20 cellular contexts compared by ENCODE assay signal in genomic region chr11:113113801-113114451, GRCh38.
DNase-seq lines count a peak whose midpoint lies in the region; ATAC-seq and TF ChIP-seq lines count a peak whose summit lies in the region.
"Had no signal": no experiment of that assay in that cellular context is flagged by ENCODE, and none has a peak within 500 bp of the region (broad histone marks: within the 10 kb centered on the region; RNA-seq: fewer than 3 reads in every experiment).

No MANE protein-coding gene starts in this region.

- H4K8ac ChIP-seq in trophoblast cell (ENCODE audit: low read depth, low read length), result no peak overlapping the region

- no peak overlapping the region for H3K27ac Mint-ChIP-seq in stimulated activated memory B cell treated with anti-CD40 and anti-IgM and Interleukin-4, amounts not matched to agents 10 μg/mL and 1 μg/mL and 100 μg/mL, for 72 hours
- H3K27ac Mint-ChIP-seq: IgD-negative memory B cell, mesothelial cell of epicardium, neural progenitor cell had no signal

- H2BK12ac ChIP-seq in trophoblast cell (ENCODE audit: low read length), result no peak overlapping the region

- no peaks in the 10 kb centered on the region for H3K79me1 ChIP-seq in trophoblast cell (ENCODE audit: low read length)

- ATAC-seq in heart right ventricle, result peak; percentile 19 to 79 (median 63)
- ATAC-seq in stimulated activated memory B cell treated with anti-CD40 and anti-IgM and Interleukin-4, amounts not matched to agents 10 μg/mL and 1 μg/mL and 100 μg/mL, for 72 hours, result no peak

- H3K23ac ChIP-seq in trophoblast cell (ENCODE audit: low read length), result no peak overlapping the region

- no peaks in the 10 kb centered on the region for H3K9me3 ChIP-seq in ascending aorta
- H3K9me3 ChIP-seq in heart right ventricle, result no peaks in the 10 kb centered on the region
- H3K9me3 ChIP-seq in trophoblast cell (ENCODE audit: insufficient read depth, low read depth, low read length), result no peaks in the 10 kb centered on the region
- H3K9me3 ChIP-seq: breast epithelium had no signal

- H3K27me3 ChIP-seq in ascending aorta (no peaks in the 10 kb centered on the region), heart right ventricle (peaks cover 0 to under 1% (median 0%) of the 10 kb centered on the region in 7 donors), rectal smooth muscle tissue (ENCODE audit: control insufficient read depth, insufficient read depth, low read length) (no peaks in the 10 kb centered on the region), trophoblast cell (ENCODE audit: insufficient read depth, low read length) (no peaks in the 10 kb centered on the region)
- H3K27me3 ChIP-seq: breast epithelium, neural progenitor cell had no signal

- no peaks in the 10 kb centered on the region for H3K36me3 Mint-ChIP-seq in stimulated activated memory B cell treated with anti-CD40 and anti-IgM and Interleukin-4, amounts not matched to agents 10 μg/mL and 1 μg/mL and 100 μg/mL, for 72 hours
- H3K36me3 Mint-ChIP-seq: IgD-negative memory B cell, mesothelial cell of epicardium, neural progenitor cell had no signal

- in situ Hi-C loops in G401 (cut with HindIII; ENCODE audit: low sequenced_read_pairs), result no loop called here

- no peaks in the 10 kb centered on the region for H3K9me3 Mint-ChIP-seq in stimulated activated memory B cell treated with anti-CD40 and anti-IgM and Interleukin-4, amounts not matched to agents 10 μg/mL and 1 μg/mL and 100 μg/mL, for 72 hours
- H3K9me3 Mint-ChIP-seq: mesothelial cell of epicardium, neural progenitor cell had no signal

- H3K36me3 ChIP-seq in ascending aorta (no peaks in the 10 kb centered on the region), heart right ventricle (no peaks in the 10 kb centered on the region), rectal smooth muscle tissue (ENCODE audit: control insufficient read depth, insufficient read depth, low read length) (no peaks in the 10 kb centered on the region), trophoblast cell (ENCODE audit: control insufficient read depth in 1 of 2, insufficient read depth in 2 of 2, low read length in 2 of 2) (no peaks in the 10 kb centered on the region)
- H3K36me3 ChIP-seq: breast epithelium, neural progenitor cell had no signal

- H3K79me2 ChIP-seq in trophoblast cell (ENCODE audit: control insufficient read depth, insufficient read depth, low read length, poor library complexity), result no peaks in the 10 kb centered on the region

- no peak overlapping the region for H4K91ac ChIP-seq in trophoblast cell (ENCODE audit: low read depth, low read length)

- peaks cover 0 to 10% of the 10 kb centered on the region in 2 donors for H3K4me1 ChIP-seq in ascending aorta
- H3K4me1 ChIP-seq in heart right ventricle, result peaks cover 0 to 73% (median 25%) of the 10 kb centered on the region in 9 donors
- peaks cover 6% of the 10 kb centered on the region for H3K4me1 ChIP-seq in rectal smooth muscle tissue (ENCODE audit: control insufficient read depth, insufficient read depth, low read length)
- no peaks in the 10 kb centered on the region for H3K4me1 ChIP-seq in trophoblast cell (ENCODE audit: control insufficient read depth in 1 of 2, insufficient read depth in 2 of 2, low read length in 2 of 2)
- H3K4me1 ChIP-seq: breast epithelium, neural progenitor cell had no signal

- DNase-seq in G401 (ENCODE audit: low spot score) (peak; percentile 73), ascending aorta (ENCODE audit: low spot score in 2 of 2) (peak in 1 of 2 donors; percentile 62), heart right ventricle (peak in 1 of 2 donors; percentile 20), trophoblast cell (no peak), DMS114 treated with DMSO at 0.1 percent for 48 hours (lab: John Stamatoyannopoulos, UW; ENCODE audit: unreplicated experiment) (no peak)
- DNase-seq in activated CD4-positive, CD25-positive, alpha-beta regulatory T cell (lab: John Stamatoyannopoulos, UW), result no peak
- DNase-seq: activated CD4-positive, alpha-beta T cell treated with anti-CD3 and anti-CD28 coated beads, Interleukin-2, amount 50 U/mL, for 1 hour; activated CD8-positive, alpha-beta memory T cell treated with anti-CD3 and anti-CD28 coated beads, Interleukin-2, amount 50 U/mL, for 4 hours; activated effector memory CD4-positive, alpha-beta T cell treated with Interleukin-2 at 50 U/mL for 16 hours; NCI-H1436 treated with DMSO at 0.1 percent for 48 hours; SIG-M5 had no signal

- H3K27ac ChIP-seq in ascending aorta, result peak overlapping the region; percentile 17 to 72
- peak overlapping the region in 9 of 10 donors; percentile 25 to 71 (median 51) for H3K27ac ChIP-seq in heart right ventricle
- H3K27ac ChIP-seq in rectal smooth muscle tissue (ENCODE audit: low read depth, low read length), result peak overlapping the region; percentile 45
- H3K27ac ChIP-seq in trophoblast cell (ENCODE audit: low read depth, low read length), result no peak overlapping the region
- H3K27ac ChIP-seq: breast epithelium, C4-2B, GM23248, neural progenitor cell had no signal

- WGBS in heart right ventricle, 2 donors, result 35 to 53% methylated on average over 4 of the region's 4 CpGs
- no CpG with 5 or more reads among the region's 4 CpGs for WGBS in trophoblast cell (ENCODE audit: extremely low coverage, insufficient coverage, insufficient read length)

- H3K4me1 Mint-ChIP-seq in stimulated activated memory B cell treated with anti-CD40 and anti-IgM and Interleukin-4, amounts not matched to agents 10 μg/mL and 1 μg/mL and 100 μg/mL, for 72 hours, result no peaks in the 10 kb centered on the region
- H3K4me1 Mint-ChIP-seq: IgD-negative memory B cell had no signal

- no peak overlapping the region for H2BK5ac ChIP-seq in trophoblast cell (ENCODE audit: low read depth, low read length, poor library complexity)

- H2AFZ ChIP-seq in trophoblast cell (ENCODE audit: insufficient read depth, low read length, poor library complexity), result no peak overlapping the region
- H2AFZ ChIP-seq: GM23248, neural progenitor cell had no signal

- H3K9ac ChIP-seq in rectal smooth muscle tissue (ENCODE audit: low read length) (no peak overlapping the region), trophoblast cell (ENCODE audit: low read length) (no peak overlapping the region)
- H3K9ac ChIP-seq: GM23248, neural progenitor cell had no signal

- intact Hi-C loops in ascending aorta (cut with DNase I) (loop anchor here (1.0 to 10.0 kb wide), 3 partner anchors 48 to 526 kb away; no protein-coding TSS in a partner anchor), heart right ventricle (cut with DNase I) (loop anchor here in 7 of 10 donors (2.0 to 10.0 kb wide), 11 partner anchors 151 to 529 kb away; partner anchors contain the start of gene NCAM1 (in 3 of the 7))

- no peak overlapping the region for H3K14ac ChIP-seq in trophoblast cell (ENCODE audit: low read length)

- H4K12ac ChIP-seq in trophoblast cell (ENCODE audit: low read depth, low read length), result no peak overlapping the region

- H3K4me2 ChIP-seq in trophoblast cell (ENCODE audit: low read length), result no peak overlapping the region
- H3K4me2 ChIP-seq: neural progenitor cell had no signal

- no peak overlapping the region for H2AK5ac ChIP-seq in trophoblast cell (ENCODE audit: low read length)

- H2BK120ac ChIP-seq in trophoblast cell (ENCODE audit: insufficient read depth, low read length, poor library complexity), result no peak overlapping the region

- H3K4me3 ChIP-seq in ascending aorta (peak overlapping the region in 1 of 2 donors; percentile 5), heart right ventricle (no peak overlapping the region), rectal smooth muscle tissue (ENCODE audit: low read length) (no peak overlapping the region), trophoblast cell (ENCODE audit: low read depth, low read length) (no peak overlapping the region)
- H3K4me3 ChIP-seq: breast epithelium, GM12878, GM23248, neural progenitor cell had no signal

- no peak overlapping the region for H3K18ac ChIP-seq in trophoblast cell (ENCODE audit: low read length)

- peaks cover 12% of the 10 kb centered on the region for H3K27me3 Mint-ChIP-seq in stimulated activated memory B cell treated with anti-CD40 and anti-IgM and Interleukin-4, amounts not matched to agents 10 μg/mL and 1 μg/mL and 100 μg/mL, for 72 hours

- TF ChIP-seq CTCF in ascending aorta (IDR thresholded peaks at IDR 0.05) (no peak), heart right ventricle (IDR thresholded peaks at IDR 0.05) (no peak)

- no peak overlapping the region for H3K4me3 Mint-ChIP-seq in stimulated activated memory B cell treated with anti-CD40 and anti-IgM and Interleukin-4, amounts not matched to agents 10 μg/mL and 1 μg/mL and 100 μg/mL, for 72 hours
- H3K4me3 Mint-ChIP-seq: IgD-negative memory B cell, mesothelial cell of epicardium, neural progenitor cell had no signal

- no peak overlapping the region for H3K4ac ChIP-seq in trophoblast cell (ENCODE audit: low read depth, low read length)
